ENCODE assay signal across 13 cellular contexts in genomic region chr5:179599566-179599965, GRCh38. TPM values are rescaled to one million over a fixed set of nuclear protein-coding genes. Genes with fewer than 3 reads are reported as not detected.
DNase-seq lines count a peak whose midpoint lies in the region; ATAC-seq and TF ChIP-seq lines count a peak whose summit lies in the region.
"Had no signal": no experiment of that assay in that cellular context is flagged by ENCODE, and none has a peak within 500 bp of the region (broad histone marks: within the 10 kb centered on the region; RNA-seq: fewer than 3 reads in every experiment).

No MANE protein-coding gene starts in this region.

- ATAC-seq in activated naive CD8-positive, alpha-beta T cell treated with anti-CD3 and anti-CD28 coated beads, Interleukin-2, amount 50 U/mL, for 24 hours, result peak; percentile 17
- peak; percentile 5 for ATAC-seq in esophagus mucosa
- ATAC-seq in HG03097 (IDR thresholded peaks at IDR 0.05; ENCODE audit: low FRiP score, unreplicated experiment), result no peak
- ATAC-seq: GM12878 had no signal

- H3K27ac Mint-ChIP-seq in activated naive CD8-positive, alpha-beta T cell treated with anti-CD3 and anti-CD28 coated beads, Interleukin-2, amount 50 U/mL, for 24 hours, result no peak overlapping the region
- H3K27ac Mint-ChIP-seq in activated naive CD8-positive, alpha-beta T cell treated with anti-CD3 and anti-CD28 coated beads for 36 hours, result no peak overlapping the region
- H3K27ac Mint-ChIP-seq in neural crest cell (ENCODE audit: unreplicated experiment), result peak overlapping the region; percentile 45

- DNase-seq in activated naive CD8-positive, alpha-beta T cell treated with anti-CD3 and anti-CD28 coated beads, Interleukin-2, amount 50 U/mL, for 24 hours, result no peak
- DNase-seq in activated naive CD8-positive, alpha-beta T cell treated with anti-CD3 and anti-CD28 coated beads for 36 hours, result no peak
- DNase-seq in neural crest cell (ENCODE audit: low read depth, low spot score) (no peak), DMS153 treated with DMSO at 0.1 percent for 48 hours (lab: John Stamatoyannopoulos, UW; ENCODE audit: unreplicated experiment) (no peak), GM13977 (ENCODE audit: low spot score) (no peak), NCI-H345 treated with DMSO at 0.1 percent for 48 hours (lab: John Stamatoyannopoulos, UW; ENCODE audit: unreplicated experiment) (no peak)
- DNase-seq: Caco-2; CD8-positive, alpha-beta memory T cell; DMS53; GOT3 had no signal

- TF ChIP-seq CTCF in neural crest cell (conservative IDR thresholded peaks at IDR 0.05), result no peak
- no peak for TF ChIP-seq CTCF in GM13977 (IDR thresholded peaks at IDR 0.05; ENCODE audit: extremely low read depth, insufficient read depth, missing control alignments)

- no peak overlapping the region for H3K4me3 Mint-ChIP-seq in activated naive CD8-positive, alpha-beta T cell treated with anti-CD3 and anti-CD28 coated beads, Interleukin-2, amount 50 U/mL, for 24 hours
- no peak overlapping the region for H3K4me3 Mint-ChIP-seq in activated naive CD8-positive, alpha-beta T cell treated with anti-CD3 and anti-CD28 coated beads for 36 hours
- H3K4me3 Mint-ChIP-seq in neural crest cell, result no peak overlapping the region
- H3K4me3 Mint-ChIP-seq: CD8-positive, alpha-beta memory T cell had no signal

- no peaks in the 10 kb centered on the region for H3K27me3 Mint-ChIP-seq in activated naive CD8-positive, alpha-beta T cell treated with anti-CD3 and anti-CD28 coated beads, Interleukin-2, amount 50 U/mL, for 24 hours
- H3K27me3 Mint-ChIP-seq in activated naive CD8-positive, alpha-beta T cell treated with anti-CD3 and anti-CD28 coated beads for 36 hours, result no peaks in the 10 kb centered on the region
- no peaks in the 10 kb centered on the region for H3K27me3 Mint-ChIP-seq in neural crest cell (ENCODE audit: low read depth)
- H3K27me3 Mint-ChIP-seq: CD8-positive, alpha-beta memory T cell had no signal

- in situ Hi-C loops in GM13977 (cut with MboI; ENCODE audit: low pct_unique_long_range_greater_than_20kb, low sequenced_read_pairs, unreplicated experiment), result no loop called here

- peaks cover 26% of the 10 kb centered on the region for H3K36me3 Mint-ChIP-seq in activated naive CD8-positive, alpha-beta T cell treated with anti-CD3 and anti-CD28 coated beads, Interleukin-2, amount 50 U/mL, for 24 hours (ENCODE audit: low read depth)
- H3K36me3 Mint-ChIP-seq in activated naive CD8-positive, alpha-beta T cell treated with anti-CD3 and anti-CD28 coated beads for 36 hours, result peaks cover 11% of the 10 kb centered on the region
- peaks cover 21% of the 10 kb centered on the region for H3K36me3 Mint-ChIP-seq in neural crest cell (ENCODE audit: low read depth)

- no peaks in the 10 kb centered on the region for H3K9me3 Mint-ChIP-seq in activated naive CD8-positive, alpha-beta T cell treated with anti-CD3 and anti-CD28 coated beads, Interleukin-2, amount 50 U/mL, for 24 hours
- H3K9me3 Mint-ChIP-seq in activated naive CD8-positive, alpha-beta T cell treated with anti-CD3 and anti-CD28 coated beads for 36 hours, result no peaks in the 10 kb centered on the region
- no peaks in the 10 kb centered on the region for H3K9me3 Mint-ChIP-seq in neural crest cell
- H3K9me3 Mint-ChIP-seq: CD8-positive, alpha-beta memory T cell had no signal

- H3K4me1 Mint-ChIP-seq in activated naive CD8-positive, alpha-beta T cell treated with anti-CD3 and anti-CD28 coated beads, Interleukin-2, amount 50 U/mL, for 24 hours, result no peaks in the 10 kb centered on the region
- no peaks in the 10 kb centered on the region for H3K4me1 Mint-ChIP-seq in activated naive CD8-positive, alpha-beta T cell treated with anti-CD3 and anti-CD28 coated beads for 36 hours
- H3K4me1 Mint-ChIP-seq in neural crest cell, result no peaks in the 10 kb centered on the region
- H3K4me1 Mint-ChIP-seq: CD8-positive, alpha-beta memory T cell had no signal

RNA-seq across cellular contexts. Expression of gene HNRNPH1, which starts 23.9 kb away (rescaled TPM):
- 100 to 1,000 TPM; 840 to 912 TPM for total RNA-seq in activated naive CD8-positive, alpha-beta T cell treated with anti-CD3 and anti-CD28 coated beads for 36 hours
- 268 TPM for total RNA-seq in esophagus mucosa
- 1,155 and 1,166 TPM in 2 replicates for total RNA-seq in neural crest cell

RNA-seq across cellular contexts. Expression of gene RUFY1, which starts 49.2 kb away (rescaled TPM):
- 10 to 100 TPM; 31.1 to 31.8 TPM for total RNA-seq in activated naive CD8-positive, alpha-beta T cell treated with anti-CD3 and anti-CD28 coated beads for 36 hours
- total RNA-seq in esophagus mucosa, result 30.6 TPM
- 54.9 and 59.1 TPM in 2 replicates for total RNA-seq in neural crest cell
